ENCODE assay signal across 17 cellular contexts in genomic region chr3:103126111-103126510, GRCh38.
DNase-seq lines count a peak whose midpoint lies in the region; ATAC-seq and TF ChIP-seq lines count a peak whose summit lies in the region.
"Had no signal": no experiment of that assay in that cellular context is flagged by ENCODE, and none has a peak within 500 bp of the region (broad histone marks: within the 10 kb centered on the region; RNA-seq: fewer than 3 reads in every experiment).

No MANE protein-coding gene starts in this region.

- H3K4me1 Mint-ChIP-seq in activated T-helper 1 cell treated with anti-CD3 and anti-CD28 coated beads, Interleukin-12 subunit alpha, Interleukin-12 subunit beta, Interleukin-2, Interleukin-4 antibody, amounts not matched to agents 30 ng/mL and 10 ng/mL and 1 ng/mL, durations not matched to agents 14 hours and 24 hours and 36 hours (ENCODE audit: low read depth): no peaks in the 10 kb centered on the region

- no peaks in the 10 kb centered on the region for H3K27me3 ChIP-seq in DND-41 (ENCODE audit: insufficient read depth, low read length, poor library complexity)
- H3K27me3 ChIP-seq: testis had no signal

- intact Hi-C loops in activated T-helper 1 cell treated with anti-CD3 and anti-CD28 coated beads, Interleukin-12 subunit alpha, Interleukin-12 subunit beta, Interleukin-2, Interleukin-4 antibody, amounts not matched to agents 30 ng/mL and 10 ng/mL and 1 ng/mL, durations not matched to agents 14 hours and 24 hours and 36 hours (cut with micrococcal nuclease): no loop called here

- H3K27ac ChIP-seq in DND-41 (ENCODE audit: low read length) (no peak overlapping the region), caudate nucleus (ENCODE audit: low read depth, low read length) (no peak overlapping the region)
- H3K27ac ChIP-seq: epithelial cell of prostate, testis had no signal

- H3K9me3 ChIP-seq in DND-41 (ENCODE audit: insufficient read depth, low read length, severe bottlenecking): no peaks in the 10 kb centered on the region
- H3K9me3 ChIP-seq: testis had no signal

- H2AFZ ChIP-seq in DND-41 (ENCODE audit: low read depth, low read length): peak overlapping the region; percentile 26; the same call in 1 of the 2 replicates

- H3K4me3 ChIP-seq in DND-41 (ENCODE audit: low read depth in 1 of 2, low read length in 2 of 2) (no peak overlapping the region), astrocyte of the spinal cord (ENCODE audit: low read depth, low read length) (no peak overlapping the region)
- H3K4me3 ChIP-seq: testis had no signal

- peak; percentile 49; the same call in 1 of the 3 replicates for ATAC-seq in DND-41 (ENCODE audit: insufficient read depth, low read depth)
- ATAC-seq in GM19395 (IDR thresholded peaks at IDR 0.05; ENCODE audit: unreplicated experiment): peak; percentile 47
- peak; percentile 35 for ATAC-seq in HG03175 (IDR thresholded peaks at IDR 0.05; ENCODE audit: unreplicated experiment)
- ATAC-seq in GM18519 (IDR thresholded peaks at IDR 0.05; ENCODE audit: low FRiP score, unreplicated experiment): no peak

- H3K36me3 ChIP-seq in DND-41 (ENCODE audit: insufficient read depth, low read length): no peaks in the 10 kb centered on the region

- H3K4me1 ChIP-seq in DND-41 (ENCODE audit: insufficient read depth, low read length): peaks cover 6% of the 10 kb centered on the region; the same call in 1 of the 2 replicates
- H3K4me1 ChIP-seq: testis had no signal

- no peak overlapping the region for H3K4me3 Mint-ChIP-seq in activated T-helper 1 cell treated with anti-CD3 and anti-CD28 coated beads, Interleukin-12 subunit alpha, Interleukin-12 subunit beta, Interleukin-2, Interleukin-4 antibody, amounts not matched to agents 30 ng/mL and 10 ng/mL and 1 ng/mL, durations not matched to agents 14 hours and 24 hours and 36 hours
- H3K4me3 Mint-ChIP-seq: T-helper 1 cell treated with Interleukin-12 subunit alpha and Interleukin-12 subunit beta and Interleukin-4 antibody, amounts not matched to agents 30 μg/mL and 1 μg/mL, for 36 hours had no signal

- TF ChIP-seq CTCF in DND-41 (IDR thresholded peaks at IDR 0.05; ENCODE audit: borderline replicate concordance, extremely low read depth, low read length, poor library complexity, severe bottlenecking) (no peak), astrocyte of the spinal cord (IDR thresholded peaks at IDR 0.05; ENCODE audit: low read depth, low read length) (no peak)

- DNase-seq in DND-41 (no peak), astrocyte of the spinal cord (ENCODE audit: low read depth, low spot score) (peak; percentile 35), caudate nucleus (lab: John Stamatoyannopoulos, UW) (no peak), superior temporal gyrus (ENCODE audit: extremely low spot score) (no peak)
- no peak for DNase-seq in activated T-helper 1 cell treated with anti-CD3 and anti-CD28 coated beads, Interleukin-12 subunit alpha, Interleukin-12 subunit beta, Interleukin-2, Interleukin-4 antibody, amounts not matched to agents 30 ng/mL and 10 ng/mL and 1 ng/mL, durations not matched to agents 14 hours and 24 hours and 36 hours (ENCODE audit: low spot score)
- DNase-seq: activated CD4-positive, CD25-positive, alpha-beta regulatory T cell treated with anti-CD3 and anti-CD28 coated beads, Interleukin-2, amount 50 U/mL, for 72 hours; Karpas-422; NCI-H187 treated with DMSO at 0.1 percent for 48 hours; NCI-H524 treated with DMSO at 0.1 percent for 48 hours; RPMI8226; testis had no signal

- no peaks in the 10 kb centered on the region for H3K36me3 Mint-ChIP-seq in activated T-helper 1 cell treated with anti-CD3 and anti-CD28 coated beads, Interleukin-12 subunit alpha, Interleukin-12 subunit beta, Interleukin-2, Interleukin-4 antibody, amounts not matched to agents 30 ng/mL and 10 ng/mL and 1 ng/mL, durations not matched to agents 14 hours and 24 hours and 36 hours (ENCODE audit: low read depth)

- H3K79me2 ChIP-seq in DND-41 (ENCODE audit: insufficient read depth, low read length): no peaks in the 10 kb centered on the region

- no peak overlapping the region for H3K4me2 ChIP-seq in DND-41 (ENCODE audit: insufficient read depth, low read length)

- no peaks in the 10 kb centered on the region for H4K20me1 ChIP-seq in DND-41 (ENCODE audit: insufficient read depth, low read length)

- in situ Hi-C loops in astrocyte of the spinal cord (cut with HindIII; ENCODE audit: low sequenced_read_pairs): no loop called here

- H3K9me3 Mint-ChIP-seq in activated T-helper 1 cell treated with anti-CD3 and anti-CD28 coated beads, Interleukin-12 subunit alpha, Interleukin-12 subunit beta, Interleukin-2, Interleukin-4 antibody, amounts not matched to agents 30 ng/mL and 10 ng/mL and 1 ng/mL, durations not matched to agents 14 hours and 24 hours and 36 hours: no peaks in the 10 kb centered on the region
- H3K9me3 Mint-ChIP-seq: T-helper 1 cell treated with Interleukin-12 subunit alpha and Interleukin-12 subunit beta and Interleukin-4 antibody, amounts not matched to agents 30 μg/mL and 1 μg/mL, for 36 hours had no signal

- no peak overlapping the region for H3K9ac ChIP-seq in DND-41 (ENCODE audit: low read depth, low read length)

- H3K27ac Mint-ChIP-seq in activated T-helper 1 cell treated with anti-CD3 and anti-CD28 coated beads, Interleukin-12 subunit alpha, Interleukin-12 subunit beta, Interleukin-2, Interleukin-4 antibody, amounts not matched to agents 30 ng/mL and 10 ng/mL and 1 ng/mL, durations not matched to agents 14 hours and 24 hours and 36 hours: no peak overlapping the region
- H3K27ac Mint-ChIP-seq: progenitor cell of endocrine pancreas; T-helper 1 cell treated with Interleukin-12 subunit alpha and Interleukin-12 subunit beta and Interleukin-4 antibody, amounts not matched to agents 30 μg/mL and 1 μg/mL, for 36 hours had no signal

- no peaks in the 10 kb centered on the region for H3K27me3 Mint-ChIP-seq in activated T-helper 1 cell treated with anti-CD3 and anti-CD28 coated beads, Interleukin-12 subunit alpha, Interleukin-12 subunit beta, Interleukin-2, Interleukin-4 antibody, amounts not matched to agents 30 ng/mL and 10 ng/mL and 1 ng/mL, durations not matched to agents 14 hours and 24 hours and 36 hours (ENCODE audit: insufficient read depth)
- H3K27me3 Mint-ChIP-seq: progenitor cell of endocrine pancreas had no signal
